ENCODE assay signal across 10 cellular contexts in genomic region chr14:91858536-91859275, GRCh38. TPM values are rescaled to one million over a fixed set of nuclear protein-coding genes. Genes with fewer than 3 reads are reported as not detected.
DNase-seq lines count a peak whose midpoint lies in the region; ATAC-seq and TF ChIP-seq lines count a peak whose summit lies in the region.
"Had no signal": no experiment of that assay in that cellular context is flagged by ENCODE, and none has a peak within 500 bp of the region (broad histone marks: within the 10 kb centered on the region; RNA-seq: fewer than 3 reads in every experiment).

No MANE protein-coding gene starts in this region.

- H3K79me2 ChIP-seq in GM23338 (replicated peaks; ENCODE audit: insufficient read depth) = no peaks in the 10 kb centered on the region
- no peaks in the 10 kb centered on the region for H3K79me2 ChIP-seq in OCI-LY3 (ENCODE audit: low read length)

- H4K20me1 ChIP-seq in GM23338 (replicated peaks; ENCODE audit: insufficient read depth) (no peaks in the 10 kb centered on the region), OCI-LY3 (ENCODE audit: insufficient read depth, low read length) (no peaks in the 10 kb centered on the region)

- H3K4me2 ChIP-seq in GM23338 = peak overlapping the region; percentile 71
- H3K4me2 ChIP-seq in OCI-LY3 (ENCODE audit: low read length) = peak overlapping the region; percentile 69

- no peak overlapping the region for H3K9ac ChIP-seq in OCI-LY3 (ENCODE audit: low read length)

- no peaks in the 10 kb centered on the region for H3F3A ChIP-seq in GM23338 (replicated peaks; ENCODE audit: low read depth)

- peak; percentile 18 for DNase-seq in DMS153 (lab: John Stamatoyannopoulos, UW)
- no peak for DNase-seq in DMS153 treated with DMSO at 0.1 percent for 48 hours (lab: John Stamatoyannopoulos, UW; ENCODE audit: unreplicated experiment)
- DNase-seq in GM23338 (ENCODE audit: low spot score) = peak; percentile 32
- DNase-seq in epithelial cell of proximal tubule (ENCODE audit: low read depth) = no peak
- DNase-seq in vagina (ENCODE audit: extremely low spot score in 2 of 2) = no peak
- DNase-seq in islet precursor cell = no peak
- DNase-seq in head of caudate nucleus = no peak

- H3K4me3 Mint-ChIP-seq in GM23338 = no peak overlapping the region

- peak overlapping the region; percentile 15; the same call in 1 of the 2 replicates for H3K27ac Mint-ChIP-seq in GM23338

- H3K4me1 ChIP-seq in GM23338 (ENCODE audit: insufficient read depth) (peaks cover 11% of the 10 kb centered on the region), OCI-LY3 (ENCODE audit: low read length) (peaks cover 26% of the 10 kb centered on the region), vagina (peaks cover 36% of the 10 kb centered on the region)

- H3K4me3 ChIP-seq in GM23338 (0 out of 2 replicates have a peak overlapping the region, but pooled peaks have one; percentile 2), OCI-LY3 (ENCODE audit: low read length) (peak overlapping the region; percentile 22), epithelial cell of proximal tubule (ENCODE audit: low read depth, low read length) (no peak overlapping the region), vagina (no peak overlapping the region)

- H2AFZ ChIP-seq in GM23338 (no peak overlapping the region), OCI-LY3 (ENCODE audit: low read depth, low read length) (no peak overlapping the region)

- H3K9me2 ChIP-seq in GM23338 (ENCODE audit: insufficient read depth) = peaks cover 3% of the 10 kb centered on the region; the same call in 1 of the 2 replicates

- TF ChIP-seq CTCF in GM23338 (conservative IDR thresholded peaks at IDR 0.05; ENCODE audit: low read depth in 2 of 2) (peak in 1 of 2 experiments; percentile 47; a peak in 3 of 4 replicates), OCI-LY3 (IDR thresholded peaks at IDR 0.05; ENCODE audit: low read depth, low read length) (peak; percentile 64), epithelial cell of proximal tubule (conservative IDR thresholded peaks at IDR 0.05; ENCODE audit: low read depth, low read length) (peak; percentile 2), vagina (IDR thresholded peaks at IDR 0.05) (no peak)

- no peaks in the 10 kb centered on the region for H3K27me3 ChIP-seq in GM23338 (ENCODE audit: insufficient read depth)
- H3K27me3 ChIP-seq in OCI-LY3 (ENCODE audit: low read depth, low read length) = peaks cover 27% of the 10 kb centered on the region
- no peaks in the 10 kb centered on the region for H3K27me3 ChIP-seq in vagina

- H3K9me3 Mint-ChIP-seq in GM23338 = no peaks in the 10 kb centered on the region

- H3K9me3 ChIP-seq in OCI-LY3 (ENCODE audit: insufficient read depth, low read length) (no peaks in the 10 kb centered on the region), vagina (no peaks in the 10 kb centered on the region)

- H3K27me3 Mint-ChIP-seq in GM23338 (ENCODE audit: insufficient read depth, low read depth, poor library complexity) = peaks cover 3% of the 10 kb centered on the region

- ATAC-seq in GM23338 = peak; percentile 41; the same call in 2 of the 3 replicates

- H3K36me3 Mint-ChIP-seq in GM23338 (ENCODE audit: low read depth) = no peaks in the 10 kb centered on the region

- no peak overlapping the region for H3K27ac ChIP-seq in GM23338 (ENCODE audit: low read depth)
- H3K27ac ChIP-seq in OCI-LY3 (ENCODE audit: low read length) = no peak overlapping the region
- H3K27ac ChIP-seq in vagina = peak overlapping the region; percentile 12
- H3K27ac ChIP-seq: 22Rv1, VCaP had no signal

- H3K36me3 ChIP-seq in GM23338 (ENCODE audit: insufficient read depth) (no peaks in the 10 kb centered on the region), OCI-LY3 (replicated peaks; ENCODE audit: low read depth, low read length) (no peaks in the 10 kb centered on the region), vagina (no peaks in the 10 kb centered on the region)

- no peak for TF ChIP-seq POLR2A in vagina (IDR thresholded peaks at IDR 0.05)

- peaks cover 18% of the 10 kb centered on the region for H3K4me1 Mint-ChIP-seq in GM23338

- intact Hi-C loops in vagina (cut with DNase I) (no loop called here), head of caudate nucleus (cut with DNase I) (no loop called here)

TF ChIP-seq in GM23338, 12 proteins besides CTCF, POLR2A, EP300 and RAD21:
- TF ChIP-seq ZNF114 (CRISPR knock-in tag; IDR thresholded peaks at IDR 0.05) (no peak), JUNB (IDR thresholded peaks at IDR 0.05; ENCODE audit: unreplicated experiment) (no peak)
- TF ChIP-seq, protein P1, sequence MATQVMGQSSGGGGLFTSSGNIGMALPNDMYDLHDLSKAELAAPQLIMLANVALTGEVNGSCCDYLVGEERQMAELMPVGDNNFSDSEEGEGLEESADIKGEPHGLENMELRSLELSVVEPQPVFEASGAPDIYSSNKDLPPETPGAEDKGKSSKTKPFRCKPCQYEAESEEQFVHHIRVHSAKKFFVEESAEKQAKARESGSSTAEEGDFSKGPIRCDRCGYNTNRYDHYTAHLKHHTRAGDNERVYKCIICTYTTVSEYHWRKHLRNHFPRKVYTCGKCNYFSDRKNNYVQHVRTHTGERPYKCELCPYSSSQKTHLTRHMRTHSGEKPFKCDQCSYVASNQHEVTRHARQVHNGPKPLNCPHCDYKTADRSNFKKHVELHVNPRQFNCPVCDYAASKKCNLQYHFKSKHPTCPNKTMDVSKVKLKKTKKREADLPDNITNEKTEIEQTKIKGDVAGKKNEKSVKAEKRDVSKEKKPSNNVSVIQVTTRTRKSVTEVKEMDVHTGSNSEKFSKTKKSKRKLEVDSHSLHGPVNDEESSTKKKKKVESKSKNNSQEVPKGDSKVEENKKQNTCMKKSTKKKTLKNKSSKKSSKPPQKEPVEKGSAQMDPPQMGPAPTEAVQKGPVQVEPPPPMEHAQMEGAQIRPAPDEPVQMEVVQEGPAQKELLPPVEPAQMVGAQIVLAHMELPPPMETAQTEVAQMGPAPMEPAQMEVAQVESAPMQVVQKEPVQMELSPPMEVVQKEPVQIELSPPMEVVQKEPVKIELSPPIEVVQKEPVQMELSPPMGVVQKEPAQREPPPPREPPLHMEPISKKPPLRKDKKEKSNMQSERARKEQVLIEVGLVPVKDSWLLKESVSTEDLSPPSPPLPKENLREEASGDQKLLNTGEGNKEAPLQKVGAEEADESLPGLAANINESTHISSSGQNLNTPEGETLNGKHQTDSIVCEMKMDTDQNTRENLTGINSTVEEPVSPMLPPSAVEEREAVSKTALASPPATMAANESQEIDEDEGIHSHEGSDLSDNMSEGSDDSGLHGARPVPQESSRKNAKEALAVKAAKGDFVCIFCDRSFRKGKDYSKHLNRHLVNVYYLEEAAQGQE (IDR thresholded peaks at IDR 0.05; ENCODE audit: unreplicated experiment) = no peak
TF ChIP-seq in GM23338: peak in this region for 0.

RNA-seq across cellular contexts. Expression of gene TC2N, which starts 8.6 kb away (rescaled TPM):
- 35.0 and 42.1 TPM in 2 replicates for total RNA-seq in GM23338 (2014; rRNA removed; shearing (Covaris generic))
- polyA plus RNA-seq in GM23338 (2016; fragmentation: Nextera tagmentation; extraction: Ambion mirVana) = 10.0 and 10.9 TPM in 2 replicates
- total RNA-seq in epithelial cell of proximal tubule (3.0 and 5.1 TPM in 2 replicates), vagina (50.3 TPM)

Comparison
In these comparisons a context has a peak if more than half of its experiments do, and no peak if none do; other contexts are left out.
1. DNase-seq: peak in DMS153 (single experiment) and GM23338 (single experiment); none in DMS153 treated with DMSO at 0.1 percent for 48 hours (single experiment), epithelial cell of proximal tubule (single experiment), vagina (0 of 2), islet precursor cell (single experiment) and head of caudate nucleus (0 of 42).
2. H3K4me3 ChIP-seq: peak in GM23338 (single experiment) and OCI-LY3 (single experiment); none in epithelial cell of proximal tubule (single experiment) and vagina (0 of 2).
3. CTCF ChIP-seq: peak in OCI-LY3 (single experiment) and epithelial cell of proximal tubule (single experiment); none in vagina (0 of 3).